19 cellular contexts compared by ENCODE assay signal in the genomic region with DNA sequence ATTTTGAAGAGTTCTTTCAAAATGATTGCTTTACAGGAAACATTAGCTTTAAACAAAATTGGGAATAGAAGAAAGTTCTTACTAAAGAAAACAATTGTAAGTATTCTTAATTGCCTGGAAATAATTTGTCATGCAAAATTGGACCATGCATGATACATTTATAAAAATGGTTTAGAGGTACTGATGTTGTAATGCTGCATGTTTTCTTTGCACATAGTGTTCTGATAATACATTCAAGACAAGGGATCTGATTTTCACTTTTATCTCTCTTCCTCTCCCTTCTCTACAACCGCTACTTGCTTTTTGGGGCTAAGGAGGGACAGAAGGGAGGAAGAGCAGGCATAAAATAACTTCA.
"Had no signal": no experiment of that assay in that cellular context is flagged by ENCODE, and none has a peak within 500 bp of the region (broad histone marks: within the 10 kb centered on the region; RNA-seq: fewer than 3 reads in every experiment).

No MANE protein-coding gene starts in this region.

- H3K27me3 ChIP-seq: body of pancreas, heart right ventricle, right lobe of liver, uterus had no signal

- H3K4me1 ChIP-seq: body of pancreas, right lobe of liver, uterus had no signal

- H3K4me3 ChIP-seq: body of pancreas, heart right ventricle, right lobe of liver, uterus had no signal

- FAIRE-seq: frontal cortex, keratinocyte had no signal

- ATAC-seq: activated CD4-positive, alpha-beta T cell treated with anti-CD3 and anti-CD28 coated beads for 36 hours; body of pancreas; natural killer cell treated with Interleukin-12 subunit alpha and Interleukin-12 subunit beta and Interleukin-15 and Interleukin-18, amount 100 ng/mL, for 72 hours; right lobe of liver; stimulated activated naive CD8-positive, alpha-beta T cell treated with anti-CD3 and anti-CD28 coated beads, Interleukin-15, amount 100 ng/mL, for 72 hours; T-helper 17 cell had no signal

- H3K36me3 ChIP-seq: heart right ventricle, right lobe of liver, uterus, WERI-Rb-1 had no signal

- H3K9me3 ChIP-seq: body of pancreas, right lobe of liver, uterus had no signal

- DNase-seq: activated CD4-positive, alpha-beta memory T cell treated with anti-CD3 and anti-CD28 coated beads, Interleukin-2, amount 10 ng/mL, durations not matched to agents 7 days and 5 days; activated CD4-positive, alpha-beta T cell treated with anti-CD3 and anti-CD28 coated beads for 36 hours; activated effector memory CD4-positive, alpha-beta T cell treated with Interleukin-2 at 50 U/mL for 16 hours; activated naive CD4-positive, alpha-beta T cell treated with anti-CD3 and anti-CD28 coated beads, Interleukin-2, amount 50 U/mL, for 16 hours; activated T-cell treated with anti-CD3 and anti-CD28 coated beads, Interleukin-2, amount 50 U/mL, for 24 hours; body of pancreas; effector memory CD4-positive, alpha-beta T cell; heart right ventricle; mesendoderm; nucleus accumbens; right lobe of liver; stimulated activated CD4-positive, alpha-beta T cell treated with anti-CD3 and anti-CD28 coated beads, Interleukin-1b, Interleukin-23, amount 100 ng/mL, for 48 hours; stimulated activated naive CD8-positive, alpha-beta T cell treated with anti-CD3 and anti-CD28 coated beads, Interleukin-15, amount 100 ng/mL, for 72 hours; T-helper 17 cell; uterus; WERI-Rb-1 had no signal

- H3K27ac ChIP-seq: right lobe of liver, WERI-Rb-1 had no signal
